8 cellular contexts compared by ENCODE assay signal in the genomic region with DNA sequence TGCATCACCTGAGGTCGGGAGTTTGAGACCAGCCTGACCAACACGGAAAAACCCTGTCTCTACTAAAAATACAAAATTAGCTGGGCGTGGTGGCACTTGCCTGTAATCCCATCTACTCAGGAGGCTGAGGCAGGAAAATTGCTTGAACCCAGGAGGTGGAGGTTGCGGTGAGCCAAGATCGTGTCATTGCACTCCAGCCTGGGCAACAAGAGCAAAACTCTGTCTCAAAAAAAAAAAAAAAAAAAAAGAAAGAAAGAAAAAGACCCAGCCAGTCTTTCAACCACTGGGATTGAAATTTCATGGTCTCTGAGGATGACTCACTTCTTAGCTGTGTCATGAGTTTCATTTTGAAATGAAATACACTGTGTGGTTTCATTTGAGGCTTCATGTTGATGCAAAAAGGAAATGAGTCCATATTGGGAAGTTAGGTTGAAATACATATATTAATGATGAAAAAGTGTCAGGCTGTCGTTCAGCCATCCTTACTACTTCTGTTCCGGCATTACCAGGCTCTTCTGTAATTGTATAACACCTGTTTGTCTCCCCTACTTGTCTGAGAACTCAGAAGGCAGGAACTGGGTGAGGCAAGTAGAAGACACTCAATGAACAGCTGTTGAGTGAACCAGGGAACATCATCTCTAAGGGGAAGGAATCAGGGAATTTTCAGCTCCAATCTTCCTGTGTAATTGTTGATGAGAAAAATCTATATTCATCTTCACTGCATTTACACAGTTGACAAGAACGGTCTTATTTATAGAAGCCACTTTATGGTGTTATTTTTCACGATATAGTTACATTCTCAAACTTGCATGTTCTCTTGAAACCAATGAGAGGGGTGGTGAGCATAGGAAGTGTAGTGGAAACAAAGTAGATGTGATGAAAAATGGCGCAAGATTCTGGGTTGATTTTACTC.
DNase-seq lines count a peak whose midpoint lies in the region; ATAC-seq and TF ChIP-seq lines count a peak whose summit lies in the region.

No MANE protein-coding gene starts in this region.

- no peaks in the 10 kb centered on the region for H3K79me2 ChIP-seq in MM.1S (ENCODE audit: low read length)

- peaks cover 17% of the 10 kb centered on the region for H3K27me3 ChIP-seq in MM.1S (replicated peaks; ENCODE audit: insufficient read depth, low read length)

- H3K4me2 ChIP-seq in MM.1S (ENCODE audit: low read depth, low read length), result peak overlapping the region; percentile 28

- no peaks in the 10 kb centered on the region for H3K36me3 ChIP-seq in MM.1S (replicated peaks; ENCODE audit: insufficient read depth, low read length)

- H2AFZ ChIP-seq in MM.1S (ENCODE audit: low read length), result peak overlapping the region; percentile 28; the same call in 1 of the 2 replicates

- no peaks in the 10 kb centered on the region for H4K20me1 ChIP-seq in MM.1S (ENCODE audit: insufficient read depth, low read length)

- peak; percentile 97 for ATAC-seq in HG02571 (IDR thresholded peaks at IDR 0.05; ENCODE audit: unreplicated experiment)
- ATAC-seq in activated naive CD4-positive, alpha-beta T cell treated with anti-CD3 and anti-CD28 coated beads, Interleukin-2, amount 50 U/mL, for 72 hours, result peak; percentile 91 to 95

- no peaks in the 10 kb centered on the region for H3K27me3 Mint-ChIP-seq in nephron progenitor cell (ENCODE audit: low read depth, poor library complexity)

- peaks cover 4 to 8% of the 10 kb centered on the region in 2 donors for H3K9me3 Mint-ChIP-seq in activated naive CD4-positive, alpha-beta T cell treated with anti-CD3 and anti-CD28 coated beads, Interleukin-2, amount 50 U/mL, for 72 hours
- H3K9me3 Mint-ChIP-seq in nephron progenitor cell, result peaks cover 4% of the 10 kb centered on the region

- no peak overlapping the region for H3K4me3 Mint-ChIP-seq in nephron progenitor cell

- peaks cover 15% of the 10 kb centered on the region for H3F3A ChIP-seq in MM.1S (ENCODE audit: insufficient read depth, low read length)

- no peak overlapping the region for H3K9ac ChIP-seq in MM.1S (ENCODE audit: low read length)

- peaks cover 4 to 6% of the 10 kb centered on the region in 2 donors for H3K36me3 Mint-ChIP-seq in activated naive CD4-positive, alpha-beta T cell treated with anti-CD3 and anti-CD28 coated beads, Interleukin-2, amount 50 U/mL, for 72 hours
- H3K36me3 Mint-ChIP-seq in nephron progenitor cell (ENCODE audit: low read depth), result no peaks in the 10 kb centered on the region

- H3K4me1 ChIP-seq in MM.1S (ENCODE audit: low read length), result peaks cover 24% of the 10 kb centered on the region

- H3K4me3 ChIP-seq in MM.1S (ENCODE audit: low read length), result peak overlapping the region; percentile 28

- no peaks in the 10 kb centered on the region for H3K9me2 ChIP-seq in MM.1S (replicated peaks; ENCODE audit: insufficient read depth, low read length)

- H3K9me3 ChIP-seq in MM.1S (replicated peaks; ENCODE audit: insufficient read depth, low read length), result no peaks in the 10 kb centered on the region

- TF ChIP-seq CTCF in MM.1S (IDR thresholded peaks at IDR 0.05; ENCODE audit: low read length) (no peak), nephron progenitor cell (IDR thresholded peaks at IDR 0.05) (no peak)

- H3K4me1 Mint-ChIP-seq in nephron progenitor cell, result no peaks in the 10 kb centered on the region

- peak overlapping the region; percentile 31 to 81 for H3K27ac Mint-ChIP-seq in activated naive CD4-positive, alpha-beta T cell treated with anti-CD3 and anti-CD28 coated beads, Interleukin-2, amount 50 U/mL, for 72 hours
- H3K27ac Mint-ChIP-seq in nephron progenitor cell, result no peak overlapping the region

- peak overlapping the region; percentile 70; the same call in 1 of the 2 replicates for H3K27ac ChIP-seq in MM.1S (ENCODE audit: low read length)

- peak; percentile 69 for DNase-seq in activated effector memory CD4-positive, alpha-beta T cell treated with anti-CD3 and anti-CD28 coated beads, Interleukin-2, amount 50 U/mL, for 16 hours
- no peak for DNase-seq in activated effector memory CD4-positive, alpha-beta T cell treated with Interleukin-2 at 50 U/mL for 16 hours
- DNase-seq in MM.1S (peak; percentile 90), medulla oblongata (ENCODE audit: extremely low spot score) (peak; percentile 14), nephron progenitor cell (no peak), globus pallidus (ENCODE audit: low spot score) (no peak)
- DNase-seq in activated naive CD4-positive, alpha-beta T cell treated with anti-CD3 and anti-CD28 coated beads, Interleukin-2, amount 50 U/mL, for 72 hours (ENCODE audit: low spot score in 2 of 2), result peak in 1 of 2 donors; percentile 68

Comparison
In these comparisons a context has a peak if more than half of its experiments do, and no peak if none do; other contexts are left out.
1. DNase-seq: peak in activated effector memory CD4-positive, alpha-beta T cell treated with anti-CD3 and anti-CD28 coated beads, Interleukin-2, amount 50 U/mL, for 16 hours (single experiment), MM.1S (single experiment) and medulla oblongata (single experiment); none in activated effector memory CD4-positive, alpha-beta T cell treated with Interleukin-2 at 50 U/mL for 16 hours (single experiment), nephron progenitor cell (single experiment) and globus pallidus (single experiment).